ENCODE assay signal across 9 cellular contexts in genomic region chr21:14864211-14865021, GRCh38.
A peak's percentile ranks its signal among the peaks of the same experiment; 100 is the strongest.
DNase-seq lines count a peak whose midpoint lies in the region; ATAC-seq, FAIRE-seq and TF ChIP-seq lines count a peak whose summit lies in the region.
"Had no signal": no experiment of that assay in that cellular context is flagged by ENCODE, and none has a peak within 500 bp of the region (broad histone marks: within the 10 kb centered on the region; RNA-seq: fewer than 3 reads in every experiment).

No MANE protein-coding gene starts in this region.

- peaks cover 7% of the 10 kb centered on the region for H3K4me1 ChIP-seq in GM23338 (ENCODE audit: insufficient read depth)
- no peaks in the 10 kb centered on the region for H3K4me1 ChIP-seq in MM.1S (ENCODE audit: low read length)
- H3K4me1 ChIP-seq in endothelial cell of umbilical vein (ENCODE audit: control insufficient read depth, extremely low read depth, insufficient read depth, low read length), result peaks cover 4% of the 10 kb centered on the region
- H3K4me1 ChIP-seq: ascending aorta had no signal

- H3K36me3 ChIP-seq in GM23338 (ENCODE audit: insufficient read depth) (no peaks in the 10 kb centered on the region), MM.1S (replicated peaks; ENCODE audit: insufficient read depth, low read length) (no peaks in the 10 kb centered on the region), endothelial cell of umbilical vein (ENCODE audit: control insufficient read depth in 2 of 2, extremely low read depth in 1 of 2, insufficient read depth in 2 of 2, low read length in 2 of 2) (no peaks in the 10 kb centered on the region)
- H3K36me3 ChIP-seq: ascending aorta had no signal

- H3K4me1 Mint-ChIP-seq in GM23338 (peaks cover 13% of the 10 kb centered on the region), activated B cell treated with CpG ODN at 0.5 μM for 24 hours (peaks cover 49% of the 10 kb centered on the region), mesothelial cell of epicardium (peaks cover 49% of the 10 kb centered on the region)

- peaks cover 20% of the 10 kb centered on the region for H3K9me3 Mint-ChIP-seq in GM23338
- peaks cover 3% of the 10 kb centered on the region for H3K9me3 Mint-ChIP-seq in activated B cell treated with CpG ODN at 0.5 μM for 24 hours
- H3K9me3 Mint-ChIP-seq in mesothelial cell of epicardium, result peaks cover 14% of the 10 kb centered on the region

- ATAC-seq in GM23338 (peak; percentile 97), activated B cell treated with CpG ODN at 0.5 μM for 24 hours (ENCODE audit: low read depth) (peak; percentile 64)

- BruUV-seq in endothelial cell of umbilical vein (replicated peaks; lab: Mats Ljungman, UMichigan), result no TSS peak

- dilution Hi-C loops in endothelial cell of umbilical vein (cut with MboI; ENCODE audit: extremely low pct_ligation_motif_present, low sequenced_read_pairs), result no loop called here

- no peak overlapping the region for H2AFZ ChIP-seq in GM23338
- H2AFZ ChIP-seq in MM.1S (ENCODE audit: low read length), result no peak overlapping the region
- peak overlapping the region; percentile 56 for H2AFZ ChIP-seq in endothelial cell of umbilical vein (ENCODE audit: low read depth, low read length)

- TF ChIP-seq CTCF in GM12864 (IDR thresholded peaks at IDR 0.05; ENCODE audit: low read depth, low read length, missing control alignments) (peak; percentile 82), GM23338 (conservative IDR thresholded peaks at IDR 0.05; ENCODE audit: low read depth in 2 of 2) (peak; percentile 79 to 85), MM.1S (IDR thresholded peaks at IDR 0.05; ENCODE audit: low read length) (peak; percentile 39), activated B cell treated with CpG ODN at 0.5 μM for 24 hours (IDR thresholded peaks at IDR 0.05) (no peak), endothelial cell of umbilical vein (IDR thresholded peaks at IDR 0.05; ENCODE audit: extremely low read depth in 1 of 2, insufficient read depth in 1 of 2, low read depth in 1 of 2, low read length in 2 of 2) (peak; percentile 51 to 75), mesothelial cell of epicardium (IDR thresholded peaks at IDR 0.05; ENCODE audit: unreplicated experiment) (peak; percentile 31)

- H3K9ac ChIP-seq in MM.1S (ENCODE audit: low read length) (no peak overlapping the region), endothelial cell of umbilical vein (replicated peaks; ENCODE audit: extremely low read depth, insufficient read depth, low read length) (no peak overlapping the region)

- H4K20me1 ChIP-seq in GM23338 (replicated peaks; ENCODE audit: insufficient read depth), result no peaks in the 10 kb centered on the region
- H4K20me1 ChIP-seq in MM.1S (ENCODE audit: insufficient read depth, low read length), result no peaks in the 10 kb centered on the region
- H4K20me1 ChIP-seq in endothelial cell of umbilical vein (replicated peaks; ENCODE audit: control insufficient read depth, extremely low read depth, insufficient read depth, low read length), result no peaks in the 10 kb centered on the region

- no peak overlapping the region for H3K27ac ChIP-seq in GM23338 (ENCODE audit: low read depth)
- H3K27ac ChIP-seq in MM.1S (ENCODE audit: low read length), result no peak overlapping the region
- H3K27ac ChIP-seq in endothelial cell of umbilical vein (ENCODE audit: insufficient read depth, low read depth, low read length), result no peak overlapping the region
- H3K27ac ChIP-seq: ascending aorta had no signal

- peaks cover 2% of the 10 kb centered on the region for H3K27me3 Mint-ChIP-seq in GM23338 (ENCODE audit: insufficient read depth, low read depth, poor library complexity)
- no peaks in the 10 kb centered on the region for H3K27me3 Mint-ChIP-seq in activated B cell treated with CpG ODN at 0.5 μM for 24 hours
- H3K27me3 Mint-ChIP-seq in mesothelial cell of epicardium (ENCODE audit: low read depth), result no peaks in the 10 kb centered on the region

- H3K4me2 ChIP-seq in GM23338, result no peak overlapping the region
- no peak overlapping the region for H3K4me2 ChIP-seq in MM.1S (ENCODE audit: low read depth, low read length)
- no peak overlapping the region for H3K4me2 ChIP-seq in endothelial cell of umbilical vein (ENCODE audit: insufficient read depth, low read length)

- H3K27ac Mint-ChIP-seq in GM23338, result 0 out of 2 replicates have a peak overlapping the region, but pooled peaks have one; percentile 41
- no peak overlapping the region for H3K27ac Mint-ChIP-seq in activated B cell treated with CpG ODN at 0.5 μM for 24 hours
- peak overlapping the region; percentile 90 for H3K27ac Mint-ChIP-seq in mesothelial cell of epicardium

- no peak overlapping the region for H3K4me3 ChIP-seq in GM12864 (ENCODE audit: low read depth, low read length)
- no peak overlapping the region for H3K4me3 ChIP-seq in GM23338
- no peak overlapping the region for H3K4me3 ChIP-seq in MM.1S (ENCODE audit: low read length)
- H3K4me3 ChIP-seq in endothelial cell of umbilical vein (replicated peaks in 1 of 3; ENCODE audit: insufficient read depth in 1 of 3, low read depth in 1 of 3, low read length in 3 of 3), result no peak overlapping the region
- H3K4me3 ChIP-seq: ascending aorta had no signal

- H3K27me3 ChIP-seq in GM23338 (ENCODE audit: insufficient read depth) (no peaks in the 10 kb centered on the region), MM.1S (replicated peaks; ENCODE audit: insufficient read depth, low read length) (no peaks in the 10 kb centered on the region), endothelial cell of umbilical vein (ENCODE audit: control insufficient read depth in 2 of 2, insufficient read depth in 2 of 2, low read length in 2 of 2) (no peaks in the 10 kb centered on the region)
- H3K27me3 ChIP-seq: ascending aorta had no signal

- intact Hi-C loops in activated B cell treated with CpG ODN at 0.5 μM for 24 hours (cut with micrococcal nuclease), result loop anchor here (1.0 to 10.0 kb wide), 5 partner anchors 102 to 728 kb away; no protein-coding TSS in a partner anchor
- intact Hi-C loops in endothelial cell of umbilical vein (cut with micrococcal nuclease), result loop anchor here (1.0 to 10.0 kb wide), 8 partner anchors 90 to 963 kb away; no protein-coding TSS in a partner anchor

- DNase-seq in GM12864 (ENCODE audit: low read depth), result no peak
- peak; percentile 82 for DNase-seq in GM23338 (ENCODE audit: low spot score)
- peak; percentile 16 for DNase-seq in MM.1S
- DNase-seq in activated B cell treated with CpG ODN at 0.5 μM for 24 hours, result no peak
- DNase-seq in endothelial cell of umbilical vein (ENCODE audit: low read depth, low spot score), result peak; percentile 67
- peak in 1 of 2 experiments; percentile 70 for DNase-seq in mesothelial cell of epicardium (ENCODE audit: low spot score in 2 of 2, unreplicated experiment in 2 of 2)
- DNase-seq in superior temporal gyrus (ENCODE audit: extremely low spot score), result peak; percentile 90
- no peak for DNase-seq in KG1 (lab: John Stamatoyannopoulos, UW)

- H3F3A ChIP-seq in GM23338 (replicated peaks; ENCODE audit: low read depth) (no peaks in the 10 kb centered on the region), MM.1S (ENCODE audit: insufficient read depth, low read length) (no peaks in the 10 kb centered on the region)

- H3K9me1 ChIP-seq in endothelial cell of umbilical vein (replicated peaks; ENCODE audit: control insufficient read depth, extremely low read depth, insufficient read depth, low read length), result no peaks in the 10 kb centered on the region

- H3K4me3 Mint-ChIP-seq in GM23338 (no peak overlapping the region), activated B cell treated with CpG ODN at 0.5 μM for 24 hours (no peak overlapping the region), mesothelial cell of epicardium (no peak overlapping the region)

- FAIRE-seq in endothelial cell of umbilical vein (lab: Jason Lieb, UNC), result peak; percentile 86

- H3K36me3 Mint-ChIP-seq in GM23338 (ENCODE audit: low read depth) (peaks cover 15% of the 10 kb centered on the region), activated B cell treated with CpG ODN at 0.5 μM for 24 hours (ENCODE audit: low read depth) (no peaks in the 10 kb centered on the region), mesothelial cell of epicardium (peaks cover 13% of the 10 kb centered on the region)

- POLR2A ChIA-PET in activated B cell treated with CpG ODN at 0.5 μM for 24 hours (lab: Charles Lee), result no interaction called here
- POLR2A ChIA-PET in endothelial cell of umbilical vein (lab: Charles Lee), result interaction anchor here (1.5 kb wide), 1 partner anchor 201 kb away, joined by 4 read pairs; the partner anchor contains the start of gene NRIP1

- H3K79me2 ChIP-seq in GM23338 (replicated peaks; ENCODE audit: insufficient read depth) (no peaks in the 10 kb centered on the region), MM.1S (ENCODE audit: low read length) (no peaks in the 10 kb centered on the region), endothelial cell of umbilical vein (ENCODE audit: control insufficient read depth, insufficient read depth, low read length) (no peaks in the 10 kb centered on the region)

- no peaks in the 10 kb centered on the region for H3K9me2 ChIP-seq in GM23338 (ENCODE audit: insufficient read depth)
- H3K9me2 ChIP-seq in MM.1S (replicated peaks; ENCODE audit: insufficient read depth, low read length), result no peaks in the 10 kb centered on the region

- TF ChIP-seq POLR2A in endothelial cell of umbilical vein (IDR thresholded peaks at IDR 0.05; ENCODE audit: low read depth, low read length), result no peak

- CTCF ChIA-PET in activated B cell treated with CpG ODN at 0.5 μM for 24 hours (lab: Charles Lee), result interaction anchor here (0.7 to 1.7 kb wide), 13 partner anchors 13 to 689 kb away, joined by 3 to 26 read pairs (median 3); no protein-coding TSS in a partner anchor
- CTCF ChIA-PET in endothelial cell of umbilical vein (lab: Charles Lee), result interaction anchor here (0.6 to 1.8 kb wide), 45 partner anchors 8 to 727 kb away, joined by 3 to 60 read pairs (median 4); partner anchors contain the start of gene NRIP1

- no peaks in the 10 kb centered on the region for H3K9me3 ChIP-seq in MM.1S (replicated peaks; ENCODE audit: insufficient read depth, low read length)
- no peaks in the 10 kb centered on the region for H3K9me3 ChIP-seq in endothelial cell of umbilical vein (replicated peaks; ENCODE audit: control insufficient read depth, insufficient read depth, low read length)
- H3K9me3 ChIP-seq: ascending aorta had no signal

TF ChIP-seq in endothelial cell of umbilical vein, 7 proteins besides CTCF, POLR2A, EP300 and RAD21 (continues in another document):
- TF ChIP-seq FOS (IDR thresholded peaks at IDR 0.05; ENCODE audit: borderline replicate concordance, insufficient read depth, low read length), result no peak
- TF ChIP-seq GATA2 (IDR thresholded peaks at IDR 0.05; ENCODE audit: insufficient read depth, insufficient read length, low read depth, low read length), result no peak
- TF ChIP-seq, protein P1, sequence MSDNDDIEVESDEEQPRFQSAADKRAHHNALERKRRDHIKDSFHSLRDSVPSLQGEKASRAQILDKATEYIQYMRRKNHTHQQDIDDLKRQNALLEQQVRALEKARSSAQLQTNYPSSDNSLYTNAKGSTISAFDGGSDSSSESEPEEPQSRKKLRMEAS (IDR thresholded peaks at IDR 0.05; ENCODE audit: insufficient read depth, insufficient read length), result no peak
- no peak for TF ChIP-seq EZH2 (IDR thresholded peaks at IDR 0.05; ENCODE audit: borderline replicate concordance, low read depth, low read length, severe bottlenecking)
- no peak for TF ChIP-seq JUN (IDR thresholded peaks at IDR 0.05; ENCODE audit: borderline replicate concordance, insufficient read depth, insufficient read length, low read depth)
- no peak for TF ChIP-seq MYC (IDR thresholded peaks at IDR 0.05; ENCODE audit: low read depth, low read length)

Comparison
In these comparisons a context has a peak if more than half of its experiments do, and no peak if none do; other contexts are left out.
1. DNase-seq: peak in GM23338 (single experiment), MM.1S (single experiment), endothelial cell of umbilical vein (single experiment) and superior temporal gyrus (single experiment); none in GM12864 (single experiment), activated B cell treated with CpG ODN at 0.5 μM for 24 hours (single experiment) and KG1 (single experiment).